Comparison of ENCODE assay signal across 24 cellular contexts in the genomic region with DNA sequence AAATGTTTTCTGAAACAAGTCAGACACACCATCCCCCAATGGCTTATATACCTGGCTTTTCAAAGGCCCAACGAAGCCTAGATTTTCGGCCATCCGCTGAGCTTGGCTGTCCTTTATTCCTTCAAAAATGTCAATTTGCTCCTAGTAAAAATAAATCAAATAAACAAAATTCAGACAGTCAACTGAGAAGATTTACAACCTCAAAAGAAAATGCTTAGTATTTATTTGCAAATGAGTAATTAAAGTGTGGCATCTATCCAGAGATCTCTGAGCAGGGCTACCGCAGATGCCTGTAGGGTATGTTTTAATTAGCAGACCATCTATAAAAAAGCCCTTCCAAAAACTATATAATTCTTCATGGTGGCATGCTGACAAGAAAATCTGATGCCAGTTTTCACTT.
DNase-seq lines count a peak whose midpoint lies in the region; ATAC-seq and TF ChIP-seq lines count a peak whose summit lies in the region.
"Had no signal": no experiment of that assay in that cellular context is flagged by ENCODE, and none has a peak within 500 bp of the region (broad histone marks: within the 10 kb centered on the region; RNA-seq: fewer than 3 reads in every experiment).

No MANE protein-coding gene starts in this region.

- no peak overlapping the region for H3K27ac Mint-ChIP-seq in activated naive CD8-positive, alpha-beta T cell treated with anti-CD3 and anti-CD28 coated beads, Interleukin-2, amount 50 U/mL, for 24 hours
- H3K27ac Mint-ChIP-seq: CD4-positive, alpha-beta T cell had no signal

- CTCF ChIA-PET in HEK293 (lab: Yijun Ruan, JAX), result interaction anchor here (0.7 kb wide), 1 partner anchor 717 kb away, joined by 3 read pairs; no protein-coding TSS in a partner anchor

- H3K27me3 ChIP-seq in adrenal gland, result no peaks in the 10 kb centered on the region
- H3K27me3 ChIP-seq: BLaER1 had no signal

- H3K4me3 Mint-ChIP-seq in activated naive CD8-positive, alpha-beta T cell treated with anti-CD3 and anti-CD28 coated beads, Interleukin-2, amount 50 U/mL, for 24 hours, result no peak overlapping the region
- H3K4me3 Mint-ChIP-seq: CD4-positive, alpha-beta T cell had no signal

- H3K4me3 ChIP-seq in HEK293 (ENCODE audit: low read depth, low read length) (no peak overlapping the region), adrenal gland (no peak overlapping the region)
- H3K4me3 ChIP-seq: BLaER1, K562, SK-N-MC had no signal

- H3K36me3 ChIP-seq in HEK293 (ENCODE audit: control insufficient read depth in 2 of 2, insufficient read depth in 1 of 2, low read length in 2 of 2) (peaks cover 0 to 6% of the 10 kb centered on the region in 2 experiments; a peak in 1 of 3 replicates), adrenal gland (replicated peaks in 1 of 2) (no peaks in the 10 kb centered on the region)
- H3K36me3 ChIP-seq: BLaER1 had no signal

- H3K9me3 Mint-ChIP-seq in activated naive CD8-positive, alpha-beta T cell treated with anti-CD3 and anti-CD28 coated beads, Interleukin-2, amount 50 U/mL, for 24 hours, result no peaks in the 10 kb centered on the region
- H3K9me3 Mint-ChIP-seq: CD4-positive, alpha-beta T cell had no signal

- H3K27me3 Mint-ChIP-seq in activated naive CD8-positive, alpha-beta T cell treated with anti-CD3 and anti-CD28 coated beads, Interleukin-2, amount 50 U/mL, for 24 hours, result no peaks in the 10 kb centered on the region
- H3K27me3 Mint-ChIP-seq: CD4-positive, alpha-beta T cell had no signal

- TF ChIP-seq CTCF in HEK293 (tag by site-specific recombination; IDR thresholded peaks at IDR 0.05) (no peak), adrenal gland (IDR thresholded peaks at IDR 0.05) (no peak)

- intact Hi-C loops in adrenal gland (cut with DNase I), result no loop called here

- whole genome bisulfite sequencing in adrenal gland, 4 donors, result 92 to 97% (median 96%) methylated on average over 4 of the region's 4 CpGs

- H3K9me3 ChIP-seq in HEK293 (ENCODE audit: control insufficient read depth, insufficient read depth, low read depth, low read length) (no peaks in the 10 kb centered on the region), adrenal gland (replicated peaks in 1 of 3) (no peaks in the 10 kb centered on the region)
- H3K9me3 ChIP-seq: BLaER1, Caco-2 had no signal

- peaks cover 54% of the 10 kb centered on the region for H3K36me3 Mint-ChIP-seq in activated naive CD8-positive, alpha-beta T cell treated with anti-CD3 and anti-CD28 coated beads, Interleukin-2, amount 50 U/mL, for 24 hours (ENCODE audit: low read depth)

- no peak for TF ChIP-seq POLR2A in adrenal gland (IDR thresholded peaks at IDR 0.05)

- DNase-seq in EH (ENCODE audit: low read depth), result peak; percentile 70
- peak in 2 of 3 experiments; percentile 16 to 75 for DNase-seq in NCI-H1417 (lab: John Stamatoyannopoulos, UW)
- DNase-seq in NCI-H446 treated with DMSO at 0.1 percent for 48 hours (lab: John Stamatoyannopoulos, UW), result peak; percentile 92
- no peak for DNase-seq in activated T-cell treated with anti-CD3 and anti-CD28 coated beads for 4 hours
- DNase-seq in adrenal gland, result no peak
- no peak for DNase-seq in activated naive CD8-positive, alpha-beta T cell treated with anti-CD3 and anti-CD28 coated beads, Interleukin-2, amount 50 U/mL, for 24 hours
- DNase-seq: ACHN; Caco-2; CD4-positive, alpha-beta T cell; DMS153; GDM1; GOT3; NCI-H1092 treated with DMSO at 0.1 percent for 48 hours; NCI-H187 treated with DMSO at 0.1 percent for 48 hours; NCI-H526 treated with DMSO at 0.1 percent for 48 hours; SHP77 treated with DMSO at 0.1 percent for 48 hours had no signal

- peaks cover 4% of the 10 kb centered on the region for H3K4me1 Mint-ChIP-seq in activated naive CD8-positive, alpha-beta T cell treated with anti-CD3 and anti-CD28 coated beads, Interleukin-2, amount 50 U/mL, for 24 hours

- POLR2A ChIA-PET in HEK293 (lab: Yijun Ruan, JAX), result no interaction called here

- no peaks in the 10 kb centered on the region for H3K4me1 ChIP-seq in HEK293 (ENCODE audit: control insufficient read depth, insufficient read depth, low read length)
- H3K4me1 ChIP-seq in adrenal gland (replicated peaks in 1 of 2), result no peaks in the 10 kb centered on the region
- H3K4me1 ChIP-seq: Caco-2 had no signal

- no peak overlapping the region for H3K27ac ChIP-seq in HEK293 (ENCODE audit: extremely low read depth, low read depth, low read length)
- no peak overlapping the region for H3K27ac ChIP-seq in adrenal gland
- H3K27ac ChIP-seq: BLaER1, HL-60, RWPE1, SK-N-MC had no signal

- ATAC-seq in activated naive CD8-positive, alpha-beta T cell treated with anti-CD3 and anti-CD28 coated beads, Interleukin-2, amount 50 U/mL, for 24 hours, result no peak
- ATAC-seq: HCT116, HepG2, K562 had no signal

TF ChIP-seq in HEK293, 187 proteins besides CTCF, POLR2A, EP300 and RAD21:
- TF ChIP-seq, protein P1, sequence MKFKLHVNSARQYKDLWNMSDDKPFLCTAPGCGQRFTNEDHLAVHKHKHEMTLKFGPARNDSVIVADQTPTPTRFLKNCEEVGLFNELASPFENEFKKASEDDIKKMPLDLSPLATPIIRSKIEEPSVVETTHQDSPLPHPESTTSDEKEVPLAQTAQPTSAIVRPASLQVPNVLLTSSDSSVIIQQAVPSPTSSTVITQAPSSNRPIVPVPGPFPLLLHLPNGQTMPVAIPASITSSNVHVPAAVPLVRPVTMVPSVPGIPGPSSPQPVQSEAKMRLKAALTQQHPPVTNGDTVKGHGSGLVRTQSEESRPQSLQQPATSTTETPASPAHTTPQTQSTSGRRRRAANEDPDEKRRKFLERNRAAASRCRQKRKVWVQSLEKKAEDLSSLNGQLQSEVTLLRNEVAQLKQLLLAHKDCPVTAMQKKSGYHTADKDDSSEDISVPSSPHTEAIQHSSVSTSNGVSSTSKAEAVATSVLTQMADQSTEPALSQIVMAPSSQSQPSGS (tag by site-specific recombination; IDR thresholded peaks at IDR 0.05; ENCODE audit: low read depth), result no peak
- TF ChIP-seq ZNF366 (tag by site-specific recombination; conservative IDR thresholded peaks at IDR 0.05) (peak; percentile 41; the same call in 1 of the 2 replicates), KLF1 (tag by site-specific recombination; IDR thresholded peaks at IDR 0.05) (no peak), MEIS1 (CRISPR knock-in tag; IDR thresholded peaks at IDR 0.05; ENCODE audit: borderline replicate concordance) (0 out of 2 replicates have a peak, but pooled peaks have one; percentile 49), ZNF843 (tag by site-specific recombination; IDR thresholded peaks at IDR 0.05) (peak; percentile 60; the same call in 1 of the 2 replicates), FEZF1 (tag by site-specific recombination; IDR thresholded peaks at IDR 0.05) (peak; percentile 34; the same call in 1 of the 2 replicates), ZNF391 (tag by site-specific recombination; IDR thresholded peaks at IDR 0.05; ENCODE audit: borderline replicate concordance, low read depth) (no peak), KLF10 (tag by site-specific recombination; IDR thresholded peaks at IDR 0.05) (0 out of 2 replicates have a peak, but pooled peaks have one; percentile 18)
- TF ChIP-seq, protein P2, sequence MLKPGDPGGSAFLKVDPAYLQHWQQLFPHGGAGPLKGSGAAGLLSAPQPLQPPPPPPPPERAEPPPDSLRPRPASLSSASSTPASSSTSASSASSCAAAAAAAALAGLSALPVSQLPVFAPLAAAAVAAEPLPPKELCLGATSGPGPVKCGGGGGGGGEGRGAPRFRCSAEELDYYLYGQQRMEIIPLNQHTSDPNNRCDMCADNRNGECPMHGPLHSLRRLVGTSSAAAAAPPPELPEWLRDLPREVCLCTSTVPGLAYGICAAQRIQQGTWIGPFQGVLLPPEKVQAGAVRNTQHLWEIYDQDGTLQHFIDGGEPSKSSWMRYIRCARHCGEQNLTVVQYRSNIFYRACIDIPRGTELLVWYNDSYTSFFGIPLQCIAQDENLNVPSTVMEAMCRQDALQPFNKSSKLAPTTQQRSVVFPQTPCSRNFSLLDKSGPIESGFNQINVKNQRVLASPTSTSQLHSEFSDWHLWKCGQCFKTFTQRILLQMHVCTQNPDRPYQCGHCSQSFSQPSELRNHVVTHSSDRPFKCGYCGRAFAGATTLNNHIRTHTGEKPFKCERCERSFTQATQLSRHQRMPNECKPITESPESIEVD (tag by site-specific recombination; IDR thresholded peaks at IDR 0.05), result peak; percentile 36

Comparison
In these comparisons a context has a peak if more than half of its experiments do, and no peak if none do; other contexts are left out.
1. DNase-seq: peak in EH (single experiment), NCI-H1417 (2 of 3) and NCI-H446 treated with DMSO at 0.1 percent for 48 hours (single experiment); none in activated T-cell treated with anti-CD3 and anti-CD28 coated beads for 4 hours (single experiment), adrenal gland (0 of 7) and activated naive CD8-positive, alpha-beta T cell treated with anti-CD3 and anti-CD28 coated beads, Interleukin-2, amount 50 U/mL, for 24 hours (single experiment).